Comparison of ENCODE assay signal across 13 cellular contexts in genomic region chr14:55077691-55078151, GRCh38. TPM values are rescaled to one million over a fixed set of nuclear protein-coding genes. Genes with fewer than 3 reads are reported as not detected.
DNase-seq lines count a peak whose midpoint lies in the region; ATAC-seq and TF ChIP-seq lines count a peak whose summit lies in the region.
"Had no signal": no experiment of that assay in that cellular context is flagged by ENCODE, and none has a peak within 500 bp of the region (broad histone marks: within the 10 kb centered on the region; RNA-seq: fewer than 3 reads in every experiment).

No MANE protein-coding gene starts in this region.

- peak overlapping the region; percentile 86 for H3K9ac ChIP-seq in smooth muscle cell (ENCODE audit: low read depth)
- H3K9ac ChIP-seq: SK-N-SH had no signal

- DNase-seq in NCI-H460 (ENCODE audit: extremely low read depth, low read depth) (peak; percentile 92), cardiac fibroblast (ENCODE audit: low read depth in 2 of 2) (peak; percentile 61 to 66), left colon (peak; percentile 48 to 83), smooth muscle cell (lab: John Stamatoyannopoulos, UW; ENCODE audit: unreplicated experiment) (no peak), COLO668 (lab: John Stamatoyannopoulos, UW; ENCODE audit: unreplicated experiment) (no peak), esophagus muscularis mucosa (ENCODE audit: extremely low spot score) (no peak), UCSD-AML1 (lab: John Stamatoyannopoulos, UW; ENCODE audit: unreplicated experiment) (no peak)
- DNase-seq: NCI-H526; SK-N-SH; stimulated activated CD4-positive, alpha-beta T cell treated with anti-CD3 and anti-CD28 coated beads, Interleukin-2, amount 100 ng/mL, for 48 hours; stimulated activated naive CD4-positive, alpha-beta T cell treated with Interleukin-2 at 50 U/mL for 16 hours had no signal

- H3K27ac ChIP-seq in smooth muscle cell (ENCODE audit: low read depth): peak overlapping the region; percentile 95
- no peak overlapping the region for H3K27ac ChIP-seq in esophagus muscularis mucosa (replicated peaks in 1 of 4)
- H3K27ac ChIP-seq: cardiac muscle cell had no signal

- H4K20me1 ChIP-seq in smooth muscle cell (ENCODE audit: low read depth): no peaks in the 10 kb centered on the region

- H3K9me3 ChIP-seq in smooth muscle cell (replicated peaks; ENCODE audit: low read depth) (no peaks in the 10 kb centered on the region), esophagus muscularis mucosa (no peaks in the 10 kb centered on the region)
- H3K9me3 ChIP-seq: SK-N-SH had no signal

- no peak for TF ChIP-seq EP300 in esophagus muscularis mucosa (IDR thresholded peaks at IDR 0.05)

- H3K4me1 ChIP-seq in smooth muscle cell (ENCODE audit: low read depth) (peaks cover 11% of the 10 kb centered on the region), esophagus muscularis mucosa (peaks cover 11 to 30% (median 29%) of the 10 kb centered on the region in 4 donors)

- H3K4me2 ChIP-seq in smooth muscle cell: peak overlapping the region; percentile 46
- H3K4me2 ChIP-seq: SK-N-SH had no signal

- H3K36me3 ChIP-seq in smooth muscle cell (ENCODE audit: low read depth): no peaks in the 10 kb centered on the region
- no peaks in the 10 kb centered on the region for H3K36me3 ChIP-seq in esophagus muscularis mucosa
- H3K36me3 ChIP-seq: cardiac muscle cell had no signal

- H3K27me3 ChIP-seq in smooth muscle cell (ENCODE audit: low read depth) (no peaks in the 10 kb centered on the region), esophagus muscularis mucosa (no peaks in the 10 kb centered on the region)
- H3K27me3 ChIP-seq: cardiac muscle cell had no signal

- no peaks in the 10 kb centered on the region for H3K79me2 ChIP-seq in smooth muscle cell (ENCODE audit: low read depth)

- no peak overlapping the region for H2AFZ ChIP-seq in smooth muscle cell (ENCODE audit: low read depth)

- H3F3A ChIP-seq in smooth muscle cell (ENCODE audit: low read depth): no peaks in the 10 kb centered on the region

- H3K4me3 ChIP-seq in cardiac fibroblast (replicated peaks in 1 of 2; ENCODE audit: low read depth in 2 of 2, low read length in 2 of 2) (no peak overlapping the region), smooth muscle cell (no peak overlapping the region), esophagus muscularis mucosa (no peak overlapping the region)
- H3K4me3 ChIP-seq: cardiac muscle cell had no signal

- TF ChIP-seq POLR2A in esophagus muscularis mucosa (IDR thresholded peaks at IDR 0.05; ENCODE audit: low read depth): no peak

- intact Hi-C loops in left colon (cut with DNase I, micrococcal nuclease): no loop called here
- intact Hi-C loops in esophagus muscularis mucosa (cut with DNase I): no loop called here

- TF ChIP-seq CTCF in cardiac fibroblast (IDR thresholded peaks at IDR 0.05; ENCODE audit: low read depth, low read length): no peak
- no peak for TF ChIP-seq CTCF in smooth muscle cell (IDR thresholded peaks at IDR 0.05; ENCODE audit: borderline replicate concordance, insufficient read depth, poor library complexity, severe bottlenecking)
- TF ChIP-seq CTCF in esophagus muscularis mucosa (IDR thresholded peaks at IDR 0.05): no peak

- 48% methylated on average over 10 of the region's 10 CpGs for WGBS in smooth muscle cell (ENCODE audit: low lambda C conversion rate)
- WGBS in esophagus muscularis mucosa: 77% methylated on average over 10 of the region's 10 CpGs

- ATAC-seq in left colon (peak; percentile 96), GM18870 (IDR thresholded peaks at IDR 0.05; ENCODE audit: unreplicated experiment) (no peak)

RNA-seq across cellular contexts. Expression of gene MAPK1IP1L, which starts 26.3 kb away (rescaled TPM):
- 129 and 131 TPM in 2 replicates for total RNA-seq in NCI-H460 (2014; rRNA removed; shearing (Covaris generic))
- 43.3 and 49.8 TPM in 2 replicates for polyA plus RNA-seq in NCI-H460 (2014; cell fraction: nucleus; rRNA removed)
- 10 to 100 TPM; 69.7 to 71.7 TPM for total RNA-seq in left colon
- 109 and 176 TPM in 2 replicates for total RNA-seq in smooth muscle cell
- 89.0 and 89.7 TPM in 2 replicates for polyA plus RNA-seq in smooth muscle cell
- total RNA-seq in esophagus muscularis mucosa: 10 to 100 TPM; 36.5 to 95.4 (median 61.0) TPM

RNA-seq across cellular contexts. Expression of gene SOCS4, which starts 50.7 kb away (rescaled TPM):
- total RNA-seq in NCI-H460 (2014; rRNA removed; shearing (Covaris generic)): 29.6 and 31.4 TPM in 2 replicates
- polyA plus RNA-seq in NCI-H460 (2014; cell fraction: nucleus; rRNA removed): 40.6 and 57.4 TPM in 2 replicates
- 10 to 100 TPM; 17.3 to 20.0 TPM for total RNA-seq in left colon
- 19.6 and 22.2 TPM in 2 replicates for total RNA-seq in smooth muscle cell
- 3.8 and 4.8 TPM in 2 replicates for polyA plus RNA-seq in smooth muscle cell
- total RNA-seq in esophagus muscularis mucosa: 10 to 100 TPM; 29.7 to 43.2 (median 36.3) TPM

RNA-seq across cellular contexts. Expression of gene WDHD1, which starts 50.8 kb away (rescaled TPM):
- total RNA-seq in NCI-H460 (2014; rRNA removed; shearing (Covaris generic)): 13.6 and 14.3 TPM in 2 replicates
- polyA plus RNA-seq in NCI-H460 (2014; cell fraction: nucleus; rRNA removed): 10.7 and 20.9 TPM in 2 replicates
- 1 to 10 TPM; 2.8 to 4.1 TPM for total RNA-seq in left colon
- total RNA-seq in smooth muscle cell: 9.4 and 14.6 TPM in 2 replicates
- 5.3 and 5.7 TPM in 2 replicates for polyA plus RNA-seq in smooth muscle cell
- total RNA-seq in esophagus muscularis mucosa: 1 to 10 TPM; 1.1 to 4.2 (median 1.4) TPM

RNA-seq across cellular contexts. Expression of gene LGALS3, which starts 51.3 kb away (rescaled TPM):
- total RNA-seq in NCI-H460 (2014; rRNA removed; shearing (Covaris generic)): 1,075 and 1,155 TPM in 2 replicates
- polyA plus RNA-seq in NCI-H460 (2014; cell fraction: nucleus; rRNA removed): 941 and 1,250 TPM in 2 replicates
- total RNA-seq in left colon: 1,000 to 10,000 TPM; 1,592 to 1,809 TPM
- total RNA-seq in smooth muscle cell: 166 and 170 TPM in 2 replicates
- polyA plus RNA-seq in smooth muscle cell: 201 and 234 TPM in 2 replicates
- total RNA-seq in esophagus muscularis mucosa: 100 to 1,000 TPM; 247 to 398 (median 297) TPM

Comparison
In these comparisons a context has a peak if more than half of its experiments do, and no peak if none do; other contexts are left out.
1. DNase-seq: peak in NCI-H460 (single experiment), cardiac fibroblast (2 of 2) and left colon (2 of 2); none in smooth muscle cell (single experiment), COLO668 (single experiment), esophagus muscularis mucosa (single experiment) and UCSD-AML1 (single experiment).